In genomic region chr9:35102465-35102768, GRCh38 we compare ENCODE assay signal across 7 cellular contexts. TPM values are rescaled to one million over a fixed set of nuclear protein-coding genes. Genes with fewer than 3 reads are reported as not detected.
DNase-seq lines count a peak whose midpoint lies in the region; ATAC-seq, FAIRE-seq and TF ChIP-seq lines count a peak whose summit lies in the region.

No MANE protein-coding gene starts in this region.

- peak overlapping the region; percentile 97 for H3K9ac ChIP-seq in NT2/D1 (ENCODE audit: insufficient read length, low read depth)
- peak overlapping the region; percentile 85 to 94 (median 90) for H3K9ac ChIP-seq in H1 (replicated peaks in 1 of 4; ENCODE audit: extremely low read depth in 1 of 4, low read depth in 3 of 4, low read length in 3 of 4)

- TF ChIP-seq POLR2A in H1 (IDR thresholded peaks at IDR 0.05; ENCODE audit: control extremely low read depth in 1 of 2, low read depth in 2 of 2, low read length in 2 of 2): no peak; a peak in 1 of 3 replicates

- peak overlapping the region; percentile 18; the same call in 1 of the 2 replicates for H2AFZ ChIP-seq in H1 (ENCODE audit: low read length)

- H3K27me3 ChIP-seq in NT2/D1 (ENCODE audit: insufficient read depth, insufficient read length) (no peaks in the 10 kb centered on the region), H1 (replicated peaks in 1 of 4; ENCODE audit: control insufficient read depth in 3 of 4, extremely low read depth in 1 of 4, insufficient read depth in 3 of 4, low read length in 3 of 4) (no peaks in the 10 kb centered on the region)

- TF ChIP-seq EP300 in H1 (IDR thresholded peaks at IDR 0.05; ENCODE audit: borderline replicate concordance in 1 of 2, low read depth in 2 of 2, low read length in 2 of 2): no peak

- DNase-seq in NT2/D1 (ENCODE audit: low read depth, low spot score) (no peak), H1 (ENCODE audit: low read depth in 1 of 2, low spot score in 2 of 2) (no peak), OCI-M2 (lab: John Stamatoyannopoulos, UW; ENCODE audit: unreplicated experiment) (no peak)
- no peak for DNase-seq in activated CD4-positive, CD25-positive, alpha-beta regulatory T cell (lab: John Stamatoyannopoulos, UW)

- H4K5ac ChIP-seq in H1 (ENCODE audit: insufficient read length, low read depth, low read length): peak overlapping the region; percentile 8

- no peak overlapping the region for H2BK12ac ChIP-seq in H1 (ENCODE audit: low read depth, low read length)

- no peak for FAIRE-seq in H1 (lab: Jason Lieb, UNC)

- CTCF ChIA-PET in H1 (lab: Charles Lee; ENCODE audit: partially characterized antibody): interaction anchor here (1.0 to 1.5 kb wide), 4 partner anchors 9 to 113 kb away, joined by 3 to 4 read pairs (median 4); partner anchors contain the start of gene DNAJB5

- POLR2A ChIA-PET in H1 (lab: Charles Lee; ENCODE audit: partially characterized antibody): interaction anchor here (0.8 to 17.4 kb wide), 12 partner anchors 8 to 196 kb away, joined by 3 to 440 read pairs (median 6); partner anchors contain the start of genes ATOSB, DNAJB5, FANCG and UNC13B

- H3K9me3 Mint-ChIP-seq in nephron: no peaks in the 10 kb centered on the region

- H3K36me3 ChIP-seq in NT2/D1 (ENCODE audit: insufficient read depth, insufficient read length, low read length): peaks cover 63% of the 10 kb centered on the region
- peaks cover 9 to 24% (median 17%) of the 10 kb centered on the region in 4 experiments for H3K36me3 ChIP-seq in H1 (ENCODE audit: control insufficient read depth in 2 of 4, insufficient read depth in 4 of 4, low read length in 3 of 4)

- peaks cover 41% of the 10 kb centered on the region for H3K36me3 Mint-ChIP-seq in nephron (ENCODE audit: low read depth)

- H3K79me1 ChIP-seq in H1 (ENCODE audit: low read depth, low read length): peaks cover 7% of the 10 kb centered on the region

- ATAC-seq in GM21381 (IDR thresholded peaks at IDR 0.05; ENCODE audit: unreplicated experiment): peak; percentile 17
- no peak for ATAC-seq in GM18520 (IDR thresholded peaks at IDR 0.05; ENCODE audit: unreplicated experiment)

- WGBS in H1 (ENCODE audit: extremely low coverage in 1 of 2, insufficient coverage in 1 of 2, insufficient read length in 1 of 2, insufficient replicate concordance in 2 of 2, low coverage in 1 of 2, low lambda C conversion rate in 2 of 2, missing lambda C conversion rate in 1 of 2), 2 experiments: 14% methylated on average over 10 of the region's 10 CpGs; no CpG with 5 or more reads in 1 of the 2 experiments

- H2BK5ac ChIP-seq in H1 (ENCODE audit: low read depth, low read length): peak overlapping the region; percentile 96

- H2AK5ac ChIP-seq in H1 (ENCODE audit: low read depth, low read length): peak overlapping the region; percentile 82

- no peaks in the 10 kb centered on the region for H3K27me3 Mint-ChIP-seq in nephron (ENCODE audit: low read depth)

- peaks cover 0 to 3% of the 10 kb centered on the region in 2 experiments for H4K20me1 ChIP-seq in H1 (replicated peaks in 1 of 2; ENCODE audit: control insufficient read depth in 1 of 2, insufficient read depth in 2 of 2, low read length in 2 of 2)

- peak overlapping the region; percentile 94 for H4K8ac ChIP-seq in H1 (ENCODE audit: extremely low read depth, insufficient read depth, low read length)

- no peak overlapping the region for H4K91ac ChIP-seq in H1 (replicated peaks; ENCODE audit: insufficient read length, low read length)

- no peak overlapping the region for H3K18ac ChIP-seq in H1 (ENCODE audit: extremely low read depth, low read length)

- no peaks in the 10 kb centered on the region for H3K9me3 ChIP-seq in NT2/D1 (ENCODE audit: insufficient read depth, low read length)
- no peaks in the 10 kb centered on the region for H3K9me3 ChIP-seq in H1 (ENCODE audit: insufficient read depth in 2 of 2, low read depth in 1 of 2, low read length in 1 of 2)

- H3K4me2 ChIP-seq in H1 (ENCODE audit: insufficient read depth in 1 of 2, low read depth in 2 of 2, low read length in 2 of 2): peak overlapping the region; percentile 75 to 100

- peaks cover 25% of the 10 kb centered on the region for H3K4me1 Mint-ChIP-seq in nephron

- H3K56ac ChIP-seq in H1 (replicated peaks; ENCODE audit: insufficient read length, low read depth, low read length): peak overlapping the region; percentile 4

- peaks cover 10% of the 10 kb centered on the region for H3K23me2 ChIP-seq in H1 (ENCODE audit: low read depth, low read length)

- H3K27ac Mint-ChIP-seq in nephron: peak overlapping the region; percentile 77 to 92 (median 85)

- no peak overlapping the region for H3K14ac ChIP-seq in H1 (ENCODE audit: insufficient read length)

- peak overlapping the region; percentile 96 for H3K27ac ChIP-seq in H1 (ENCODE audit: low read depth, low read length)

- no peak overlapping the region for H2BK20ac ChIP-seq in H1 (ENCODE audit: low read length)

- H3K23ac ChIP-seq in H1 (ENCODE audit: insufficient read length): no peak overlapping the region

- H3K4me3 ChIP-seq in NT2/D1 (ENCODE audit: insufficient read length, low read depth): peak overlapping the region; percentile 79
- peak overlapping the region; percentile 71 to 99 (median 98) for H3K4me3 ChIP-seq in H1 (ENCODE audit: extremely low read depth in 1 of 4, insufficient read depth in 2 of 4, low read depth in 3 of 4, low read length in 4 of 4)

- no peak overlapping the region for H3K4ac ChIP-seq in H1 (replicated peaks; ENCODE audit: insufficient read length, low read depth, low read length)

- peak overlapping the region; percentile 86 to 90 (median 89) for H3K4me3 Mint-ChIP-seq in nephron

- H2BK120ac ChIP-seq in H1 (replicated peaks; ENCODE audit: low read depth, low read length): no peak overlapping the region

- TF ChIP-seq RAD21 in H1 (IDR thresholded peaks at IDR 0.05 in 1 of 2, conservative IDR thresholded peaks at IDR 0.05 in 1 of 2; ENCODE audit: low read depth in 2 of 2, low read length in 2 of 2): no peak

- no peak for TF ChIP-seq CTCF in H1 (IDR thresholded peaks at IDR 0.05; ENCODE audit: control extremely low read depth in 1 of 3, insufficient read depth in 1 of 3, low read depth in 1 of 3, low read length in 3 of 3)
- no peak for TF ChIP-seq CTCF in nephron (IDR thresholded peaks at IDR 0.05; ENCODE audit: unreplicated experiment in 3 of 3)

- no peak overlapping the region for H2BK15ac ChIP-seq in H1 (ENCODE audit: low read length)

- peaks cover 0 to 16% of the 10 kb centered on the region in 2 experiments; a peak in 2 of 4 replicates for H3K79me2 ChIP-seq in H1 (ENCODE audit: control insufficient read depth in 1 of 2, insufficient read depth in 2 of 2, low read length in 2 of 2)

- H3K4me1 ChIP-seq in NT2/D1 (ENCODE audit: insufficient read depth, insufficient read length) (peaks cover 6% of the 10 kb centered on the region), H1 (replicated peaks in 1 of 4; ENCODE audit: control insufficient read depth in 3 of 4, insufficient read depth in 4 of 4, low read length in 3 of 4) (peaks cover 0 to 17% (median 6%) of the 10 kb centered on the region in 4 experiments; a peak in 5 of 7 replicates)

RNA-seq across cellular contexts. Expression of gene STOML2, which starts 0.5 kb away (rescaled TPM):
- 203 and 208 TPM in 2 replicates for total RNA-seq in H1 (2021; fragmentation: NEBNext Ultra II Directional; extraction: Animal tissue kit (Norgen Biotek cat#: 25700))
- polyA plus RNA-seq in H1 (2011; rRNA removed): 256 and 269 TPM in 2 replicates
- polyA plus RNA-seq in H1 (2011; cell fraction: cytosol; rRNA removed): 254 TPM
- polyA plus RNA-seq in H1 (2011; cell fraction: nucleus; rRNA removed): 316 TPM
- polyA plus RNA-seq in H1 (2012, experiment 1 of 2): 188 to 219 TPM (median 214 TPM) in 4 replicates
- 232 TPM for polyA plus RNA-seq in H1 (2012, experiment 2 of 2)
- polyA plus RNA-seq in H1 (2013, experiment 1 of 2): 147 TPM
- polyA plus RNA-seq in H1 (2013, experiment 2 of 2): 151 TPM
- polyA minus RNA-seq in H1 (2011; rRNA and poly(A)+ RNA removed): 168 and 177 TPM in 2 replicates
- polyA minus RNA-seq in H1 (2011; cell fraction: cytosol; rRNA and poly(A)+ RNA removed): 55.6 TPM
- 74.0 TPM for polyA minus RNA-seq in H1 (2011; cell fraction: nucleus; rRNA and poly(A)+ RNA removed)

RNA-seq across cellular contexts. Expression of gene PIGO, which starts 6.0 kb away (rescaled TPM):
- total RNA-seq in H1 (2021; fragmentation: NEBNext Ultra II Directional; extraction: Animal tissue kit (Norgen Biotek cat#: 25700)): 20.3 and 20.5 TPM in 2 replicates
- 31.3 and 41.0 TPM in 2 replicates for polyA plus RNA-seq in H1 (2011; rRNA removed)
- 29.0 TPM for polyA plus RNA-seq in H1 (2011; cell fraction: cytosol; rRNA removed)
- 77.5 TPM for polyA plus RNA-seq in H1 (2011; cell fraction: nucleus; rRNA removed)
- polyA plus RNA-seq in H1 (2012, experiment 1 of 2): 19.6 to 25.6 TPM (median 23.1 TPM) in 4 replicates
- 19.9 TPM for polyA plus RNA-seq in H1 (2012, experiment 2 of 2)
- polyA plus RNA-seq in H1 (2013, experiment 1 of 2): 26.4 TPM
- 24.1 TPM for polyA plus RNA-seq in H1 (2013, experiment 2 of 2)
- 35.5 and 41.3 TPM in 2 replicates for polyA minus RNA-seq in H1 (2011; rRNA and poly(A)+ RNA removed)
- polyA minus RNA-seq in H1 (2011; cell fraction: cytosol; rRNA and poly(A)+ RNA removed): 11.7 TPM
- polyA minus RNA-seq in H1 (2011; cell fraction: nucleus; rRNA and poly(A)+ RNA removed): 34.7 TPM

RNA-seq across cellular contexts. Expression of gene ATOSB, which starts 13.2 kb away (rescaled TPM):
- total RNA-seq in H1 (2021; fragmentation: NEBNext Ultra II Directional; extraction: Animal tissue kit (Norgen Biotek cat#: 25700)): 6.4 and 6.9 TPM in 2 replicates
- polyA plus RNA-seq in H1 (2011; rRNA removed): 10.4 and 13.3 TPM in 2 replicates
- polyA plus RNA-seq in H1 (2011; cell fraction: cytosol; rRNA removed): 9.4 TPM
- 16.3 TPM for polyA plus RNA-seq in H1 (2011; cell fraction: nucleus; rRNA removed)
- 5.9 to 7.2 TPM (median 6.5 TPM) in 4 replicates for polyA plus RNA-seq in H1 (2012, experiment 1 of 2)
- 6.7 TPM for polyA plus RNA-seq in H1 (2012, experiment 2 of 2)
- 6.5 TPM for polyA plus RNA-seq in H1 (2013, experiment 1 of 2)
- polyA plus RNA-seq in H1 (2013, experiment 2 of 2): 6.5 TPM
- polyA minus RNA-seq in H1 (2011; rRNA and poly(A)+ RNA removed): 4.0 and 5.6 TPM in 2 replicates
- 2.3 TPM for polyA minus RNA-seq in H1 (2011; cell fraction: cytosol; rRNA and poly(A)+ RNA removed)
- polyA minus RNA-seq in H1 (2011; cell fraction: nucleus; rRNA and poly(A)+ RNA removed): 4.2 TPM

RNA-seq across cellular contexts. Expression of gene FANCG, which starts 22.7 kb away (rescaled TPM):
- 86.7 and 87.1 TPM in 2 replicates for total RNA-seq in H1 (2021; fragmentation: NEBNext Ultra II Directional; extraction: Animal tissue kit (Norgen Biotek cat#: 25700))
- 66.6 and 75.2 TPM in 2 replicates for polyA plus RNA-seq in H1 (2011; rRNA removed)
- polyA plus RNA-seq in H1 (2011; cell fraction: cytosol; rRNA removed): 66.4 TPM
- 205 TPM for polyA plus RNA-seq in H1 (2011; cell fraction: nucleus; rRNA removed)
- 85.8 to 103 TPM (median 96.9 TPM) in 4 replicates for polyA plus RNA-seq in H1 (2012, experiment 1 of 2)
- polyA plus RNA-seq in H1 (2012, experiment 2 of 2): 153 TPM
- polyA plus RNA-seq in H1 (2013, experiment 1 of 2): 60.4 TPM
- 58.8 TPM for polyA plus RNA-seq in H1 (2013, experiment 2 of 2)
- 58.4 and 62.8 TPM in 2 replicates for polyA minus RNA-seq in H1 (2011; rRNA and poly(A)+ RNA removed)
- 41.1 TPM for polyA minus RNA-seq in H1 (2011; cell fraction: cytosol; rRNA and poly(A)+ RNA removed)
- 83.4 TPM for polyA minus RNA-seq in H1 (2011; cell fraction: nucleus; rRNA and poly(A)+ RNA removed)

RNA-seq across cellular contexts. Expression of gene VCP, which starts 30.0 kb away (rescaled TPM):
- total RNA-seq in H1 (2021; fragmentation: NEBNext Ultra II Directional; extraction: Animal tissue kit (Norgen Biotek cat#: 25700)): 375 and 379 TPM in 2 replicates
- 159 and 173 TPM in 2 replicates for polyA plus RNA-seq in H1 (2011; rRNA removed)
- polyA plus RNA-seq in H1 (2011; cell fraction: cytosol; rRNA removed): 261 TPM
- 391 TPM for polyA plus RNA-seq in H1 (2011; cell fraction: nucleus; rRNA removed)
- 349 to 413 TPM (median 400 TPM) in 4 replicates for polyA plus RNA-seq in H1 (2012, experiment 1 of 2)
- polyA plus RNA-seq in H1 (2012, experiment 2 of 2): 128 TPM
- polyA plus RNA-seq in H1 (2013, experiment 1 of 2): 137 TPM
- polyA plus RNA-seq in H1 (2013, experiment 2 of 2): 123 TPM
- polyA minus RNA-seq in H1 (2011; rRNA and poly(A)+ RNA removed): 646 and 651 TPM in 2 replicates
- 279 TPM for polyA minus RNA-seq in H1 (2011; cell fraction: cytosol; rRNA and poly(A)+ RNA removed)
- polyA minus RNA-seq in H1 (2011; cell fraction: nucleus; rRNA and poly(A)+ RNA removed): 263 TPM
